Comparison of ENCODE assay signal across 18 cellular contexts in the genomic region with DNA sequence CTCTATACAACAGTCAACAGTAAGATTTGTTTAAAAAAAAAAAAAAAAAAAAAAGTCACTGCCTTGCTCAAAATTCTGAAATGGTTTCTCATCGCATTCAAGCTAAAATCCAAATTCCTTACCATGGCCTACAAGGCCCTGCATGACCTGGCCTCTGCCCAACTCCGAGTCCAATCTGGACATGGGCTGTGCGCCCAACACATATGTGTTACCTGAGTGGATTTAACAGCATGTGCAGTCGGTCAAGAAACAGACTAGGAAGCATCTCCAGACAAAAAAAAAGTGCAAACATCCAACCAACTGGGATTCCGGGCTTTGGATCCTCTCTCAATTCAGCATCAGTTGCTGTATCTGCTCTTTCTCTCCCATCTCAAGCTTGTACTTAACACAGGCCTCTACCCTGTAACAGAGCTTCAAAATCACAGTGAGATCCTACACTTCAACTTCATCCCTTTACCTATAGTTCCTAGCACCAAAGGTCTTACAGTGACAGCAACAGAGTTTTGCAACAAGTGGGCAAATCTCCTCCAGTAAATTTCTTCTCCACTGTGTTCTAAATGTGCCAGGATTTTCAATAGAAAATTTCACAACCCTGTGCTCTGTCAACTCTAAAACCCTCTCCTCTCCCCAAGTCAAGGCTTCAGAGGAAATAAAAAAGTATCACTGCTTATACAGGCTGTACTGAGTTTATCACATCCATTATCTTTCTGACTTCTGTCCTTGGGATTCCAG. TPM values are rescaled to one million over a fixed set of nuclear protein-coding genes. Genes with fewer than 3 reads are reported as not detected.
DNase-seq lines count a peak whose midpoint lies in the region; ATAC-seq and TF ChIP-seq lines count a peak whose summit lies in the region.
"Had no signal": no experiment of that assay in that cellular context is flagged by ENCODE, and none has a peak within 500 bp of the region (broad histone marks: within the 10 kb centered on the region; RNA-seq: fewer than 3 reads in every experiment).

No MANE protein-coding gene starts in this region.

- no peaks in the 10 kb centered on the region for H3K9me3 ChIP-seq in Panc1 (ENCODE audit: control insufficient read depth, insufficient read depth, low read depth, low read length)
- H3K9me3 ChIP-seq in gastroesophageal sphincter, result no peaks in the 10 kb centered on the region
- H3K9me3 ChIP-seq in upper lobe of left lung, result no peaks in the 10 kb centered on the region

- H3K4me1 Mint-ChIP-seq in progenitor cell of endocrine pancreas (ENCODE audit: low read depth), result peaks cover 61% of the 10 kb centered on the region
- H3K4me1 Mint-ChIP-seq in activated CD4-positive, alpha-beta T cell treated with anti-CD3 and anti-CD28 coated beads, Interleukin-2, amount 10 ng/mL, durations not matched to agents 7 days and 5 days, result no peaks in the 10 kb centered on the region

- no peaks in the 10 kb centered on the region for H3K9me3 Mint-ChIP-seq in progenitor cell of endocrine pancreas (ENCODE audit: low read depth)
- H3K9me3 Mint-ChIP-seq in activated CD4-positive, alpha-beta T cell treated with anti-CD3 and anti-CD28 coated beads, Interleukin-2, amount 10 ng/mL, durations not matched to agents 7 days and 5 days, result no peaks in the 10 kb centered on the region

- CTCF ChIA-PET in Panc1 (lab: Charles Lee), result interaction anchor here (0.6 kb wide), 2 partner anchors 17 to 61 kb away, joined by 3 to 4 read pairs; no protein-coding TSS in a partner anchor
- CTCF ChIA-PET in activated CD4-positive, alpha-beta T cell treated with anti-CD3 and anti-CD28 coated beads, Interleukin-2, amount 10 ng/mL, durations not matched to agents 7 days and 5 days (lab: Charles Lee), result interaction anchor here (0.6 kb wide), 1 partner anchor 51 kb away, joined by 3 read pairs; no protein-coding TSS in a partner anchor

- H3K36me3 ChIP-seq in Panc1 (ENCODE audit: control insufficient read depth, insufficient read depth, low read length) (no peaks in the 10 kb centered on the region), gastroesophageal sphincter (no peaks in the 10 kb centered on the region), upper lobe of left lung (no peaks in the 10 kb centered on the region)

- no peak for TF ChIP-seq EP300 in gastroesophageal sphincter (IDR thresholded peaks at IDR 0.05)
- no peak for TF ChIP-seq EP300 in upper lobe of left lung (IDR thresholded peaks at IDR 0.05)

- TF ChIP-seq CTCF in Panc1 (IDR thresholded peaks at IDR 0.05), result no peak
- no peak for TF ChIP-seq CTCF in gastroesophageal sphincter (IDR thresholded peaks at IDR 0.05)
- no peak for TF ChIP-seq CTCF in progenitor cell of endocrine pancreas (IDR thresholded peaks at IDR 0.05; ENCODE audit: unreplicated experiment)
- no peak for TF ChIP-seq CTCF in upper lobe of left lung (IDR thresholded peaks at IDR 0.05)

- peak overlapping the region; percentile 46 for H3K27ac Mint-ChIP-seq in progenitor cell of endocrine pancreas
- no peak overlapping the region for H3K27ac Mint-ChIP-seq in activated CD4-positive, alpha-beta T cell treated with anti-CD3 and anti-CD28 coated beads, Interleukin-2, amount 10 ng/mL, durations not matched to agents 7 days and 5 days

- BruUV-seq in Panc1 (replicated peaks; lab: Mats Ljungman, UMichigan), result no TSS peak

- no peak overlapping the region for H3K4me3 Mint-ChIP-seq in progenitor cell of endocrine pancreas (ENCODE audit: low read depth)
- no peak overlapping the region for H3K4me3 Mint-ChIP-seq in activated CD4-positive, alpha-beta T cell treated with anti-CD3 and anti-CD28 coated beads, Interleukin-2, amount 10 ng/mL, durations not matched to agents 7 days and 5 days

- TF ChIP-seq POLR2A in gastroesophageal sphincter (IDR thresholded peaks at IDR 0.05) (no peak), upper lobe of left lung (IDR thresholded peaks at IDR 0.05) (no peak)

- peak; percentile 88 for DNase-seq in G401 (ENCODE audit: low spot score)
- DNase-seq in Panc1 (ENCODE audit: low read depth, low spot score), result no peak
- no peak for DNase-seq in progenitor cell of endocrine pancreas (ENCODE audit: low spot score, unreplicated experiment)
- DNase-seq in activated CD4-positive, alpha-beta T cell treated with anti-CD3 and anti-CD28 coated beads, Interleukin-2, amount 10 ng/mL, durations not matched to agents 7 days and 5 days, result no peak
- DNase-seq in upper lobe of left lung, result no peak
- DNase-seq in left colon, result no peak
- DNase-seq: DMS79 treated with DMSO at 0.1 percent for 48 hours; GM23248; KBM-7; NCI-H1105 treated with DMSO at 0.1 percent for 48 hours; NCI-H1694 treated with DMSO at 0.1 percent for 48 hours; NCI-H510A; NCI-H748 treated with DMSO at 0.1 percent for 48 hours; NK-92 treated with Interleukin-12 subunit alpha and Interleukin-12 subunit beta, amount 100 ng/mL, for 24 hours; OCI-M1; SHP77 had no signal

- H3K27ac ChIP-seq in Panc1 (ENCODE audit: low read length) (peak overlapping the region; percentile 76), gastroesophageal sphincter (peak overlapping the region in 1 of 4 donors; percentile 21), upper lobe of left lung (no peak overlapping the region)
- H3K27ac ChIP-seq: GM23248, SK-N-MC had no signal

- WGBS in gastroesophageal sphincter (ENCODE audit: low coverage in 1 of 2), 2 donors, result 94 to 96% methylated on average over 2 to 3 of the region's 5 CpGs
- WGBS in upper lobe of left lung, 2 donors, result 92 to 98% methylated on average over 5 of the region's 5 CpGs

- H3K4me1 ChIP-seq in Panc1 (ENCODE audit: control insufficient read depth, insufficient read depth, low read length), result peaks cover 77% of the 10 kb centered on the region
- H3K4me1 ChIP-seq in gastroesophageal sphincter, result peaks cover 0 to 66% (median 0%) of the 10 kb centered on the region in 3 donors
- H3K4me1 ChIP-seq in upper lobe of left lung, result peaks cover 4 to 24% (median 13%) of the 10 kb centered on the region in 4 donors

- H3K36me3 Mint-ChIP-seq in progenitor cell of endocrine pancreas (ENCODE audit: insufficient read depth), result peaks cover 6% of the 10 kb centered on the region
- H3K36me3 Mint-ChIP-seq in activated CD4-positive, alpha-beta T cell treated with anti-CD3 and anti-CD28 coated beads, Interleukin-2, amount 10 ng/mL, durations not matched to agents 7 days and 5 days (ENCODE audit: low read depth), result no peaks in the 10 kb centered on the region

- ATAC-seq in Panc1 (no peak), gastroesophageal sphincter (peak; percentile 28), upper lobe of left lung (ENCODE audit: low FRiP score in 2 of 2) (no peak), left colon (no peak)

- in situ Hi-C loops in G401 (cut with HindIII; ENCODE audit: low sequenced_read_pairs), result no loop called here
- in situ Hi-C loops in Panc1 (cut with HindIII; ENCODE audit: low pct_unique_long_range_greater_than_20kb, low sequenced_read_pairs), result no loop called here

- H3K27me3 ChIP-seq in Panc1 (ENCODE audit: control insufficient read depth, insufficient read depth, low read length) (no peaks in the 10 kb centered on the region), gastroesophageal sphincter (no peaks in the 10 kb centered on the region), upper lobe of left lung (no peaks in the 10 kb centered on the region)

- POLR2A ChIA-PET in Panc1 (lab: Charles Lee), result interaction anchor here (0.6 kb wide), 1 partner anchor 23 kb away, joined by 4 read pairs; no protein-coding TSS in a partner anchor
- POLR2A ChIA-PET in activated CD4-positive, alpha-beta T cell treated with anti-CD3 and anti-CD28 coated beads, Interleukin-2, amount 10 ng/mL, durations not matched to agents 7 days and 5 days (lab: Charles Lee), result no interaction called here

- H3K27me3 Mint-ChIP-seq in progenitor cell of endocrine pancreas, result no peaks in the 10 kb centered on the region
- no peaks in the 10 kb centered on the region for H3K27me3 Mint-ChIP-seq in activated CD4-positive, alpha-beta T cell treated with anti-CD3 and anti-CD28 coated beads, Interleukin-2, amount 10 ng/mL, durations not matched to agents 7 days and 5 days

- intact Hi-C loops in Panc1 (cut with micrococcal nuclease; ENCODE audit: unreplicated experiment), result no loop called here
- intact Hi-C loops in left colon (cut with DNase I, micrococcal nuclease), result no loop called here

- H3K4me3 ChIP-seq in Panc1 (ENCODE audit: low read depth in 2 of 2, low read length in 2 of 2), result no peak overlapping the region
- no peak overlapping the region for H3K4me3 ChIP-seq in gastroesophageal sphincter
- H3K4me3 ChIP-seq in upper lobe of left lung, result no peak overlapping the region
- H3K4me3 ChIP-seq: GM23248, SK-N-MC had no signal

RNA-seq across cellular contexts. Expression of gene ZNF608, which starts 19.6 kb away (rescaled TPM):
- 25.7 and 34.8 TPM in 2 replicates for total RNA-seq in G401 (2014; rRNA removed; shearing (Covaris generic))
- total RNA-seq in Panc1 (2021; ENCODE audit: unreplicated experiment) (37.5 TPM), gastroesophageal sphincter (10 to 100 TPM; 24.4 to 41.4 (median 36.1) TPM), progenitor cell of endocrine pancreas (134 and 148 TPM in 2 replicates), upper lobe of left lung (10 to 100 TPM; 21.8 to 54.9 (median 41.7) TPM), left colon (10 to 100 TPM; 16.2 to 23.1 TPM)
- polyA plus RNA-seq in Panc1 (2012; ENCODE audit: insufficient read length), result 22.8 TPM
- total RNA-seq in activated CD4-positive, alpha-beta T cell treated with anti-CD3 and anti-CD28 coated beads, Interleukin-2, amount 10 ng/mL, durations not matched to agents 7 days and 5 days, result not detected

Comparison
In these comparisons a context has a peak if more than half of its experiments do, and no peak if none do; other contexts are left out.
1. RNA of gene ZNF608, which starts 19.6 kb away (total RNA-seq): 134 to 148 TPM in progenitor cell of endocrine pancreas, 21.8 to 54.9 TPM in upper lobe of left lung, 24.4 to 41.4 TPM in gastroesophageal sphincter, 37.5 TPM in Panc1 (single experiment), 25.7 to 34.8 TPM in G401 and 16.2 to 23.1 TPM in left colon; not detected in activated CD4-positive, alpha-beta T cell treated with anti-CD3 and anti-CD28 coated beads, Interleukin-2, amount 10 ng/mL, durations not matched to agents 7 days and 5 days; every median in the first group is over 10 times any median in the second.